Comparison of ENCODE assay signal across 16 cellular contexts in genomic region chr13:72963762-72964161, GRCh38.
DNase-seq lines count a peak whose midpoint lies in the region; ATAC-seq, FAIRE-seq and TF ChIP-seq lines count a peak whose summit lies in the region.
"Had no signal": no experiment of that assay in that cellular context is flagged by ENCODE, and none has a peak within 500 bp of the region (broad histone marks: within the 10 kb centered on the region; RNA-seq: fewer than 3 reads in every experiment).

No MANE protein-coding gene starts in this region.

- H3K27ac ChIP-seq in OCI-LY3 (ENCODE audit: low read length) (peak overlapping the region; percentile 64), left ventricle myocardium inferior (replicated peaks) (no peak overlapping the region)
- H3K27ac ChIP-seq: brain microvascular endothelial cell, right atrium auricular region, stomach had no signal

- H3K79me2 ChIP-seq in OCI-LY3 (ENCODE audit: low read length), result no peaks in the 10 kb centered on the region

- peak; percentile 47 for FAIRE-seq in GM18507 (lab: Jason Lieb, UNC)
- FAIRE-seq: H1 had no signal

- no peaks in the 10 kb centered on the region for H4K20me1 ChIP-seq in OCI-LY3 (ENCODE audit: insufficient read depth, low read length)

- DNase-seq in GM18507 (ENCODE audit: extremely low spot score, insufficient read length, low read depth) (no peak), left ventricle myocardium inferior (no peak), KG1 (lab: John Stamatoyannopoulos, UW) (no peak)
- no peak for DNase-seq in activated CD4-positive, alpha-beta T cell treated with anti-CD3 and anti-CD28 coated beads for 1 hour
- DNase-seq in stimulated activated naive CD4-positive, alpha-beta T cell treated with Interleukin-2 at 50 U/mL for 16 hours (lab: John Stamatoyannopoulos, UW), result no peak
- DNase-seq: activated CD8-positive, alpha-beta T cell treated with anti-CD3 and anti-CD28 coated beads, Interleukin-2, amount 10 ng/mL, durations not matched to agents 7 days and 5 days; activated gamma-delta T cell; brain microvascular endothelial cell; DMS53; effector memory CD8-positive, alpha-beta T cell; stomach had no signal

- no peak overlapping the region for H2AFZ ChIP-seq in OCI-LY3 (ENCODE audit: low read depth, low read length)

- H3K4me3 ChIP-seq in OCI-LY3 (ENCODE audit: low read length) (peak overlapping the region; percentile 30; the same call in 1 of the 2 replicates), left ventricle myocardium inferior (no peak overlapping the region)
- H3K4me3 ChIP-seq: right atrium auricular region, stomach had no signal

- no peak overlapping the region for H3K9ac ChIP-seq in OCI-LY3 (ENCODE audit: low read length)

- H3K27me3 ChIP-seq in OCI-LY3 (ENCODE audit: low read depth, low read length) (no peaks in the 10 kb centered on the region), left ventricle myocardium inferior (ENCODE audit: low read depth) (no peaks in the 10 kb centered on the region)
- H3K27me3 ChIP-seq: brain microvascular endothelial cell, right atrium auricular region, stomach had no signal

- ATAC-seq in GM21423 (IDR thresholded peaks at IDR 0.05; ENCODE audit: unreplicated experiment) (peak; percentile 81), HG03135 (IDR thresholded peaks at IDR 0.05; ENCODE audit: unreplicated experiment) (peak; percentile 84)
- ATAC-seq: activated CD8-positive, alpha-beta T cell treated with anti-CD3 and anti-CD28 coated beads, Interleukin-2, amount 10 ng/mL, durations not matched to agents 7 days and 5 days; effector memory CD8-positive, alpha-beta T cell had no signal

- H3K4me1 ChIP-seq in OCI-LY3 (ENCODE audit: low read length), result peaks cover 12% of the 10 kb centered on the region
- H3K4me1 ChIP-seq in left ventricle myocardium inferior, result no peaks in the 10 kb centered on the region
- H3K4me1 ChIP-seq: right atrium auricular region had no signal

- H3K36me3 ChIP-seq in OCI-LY3 (replicated peaks; ENCODE audit: low read depth, low read length), result peaks cover 8% of the 10 kb centered on the region
- H3K36me3 ChIP-seq in left ventricle myocardium inferior, result peaks cover 21% of the 10 kb centered on the region
- H3K36me3 ChIP-seq: brain microvascular endothelial cell, right atrium auricular region had no signal

- peak overlapping the region; percentile 46 for H3K4me2 ChIP-seq in OCI-LY3 (ENCODE audit: low read length)

- H3K9me3 ChIP-seq in OCI-LY3 (ENCODE audit: insufficient read depth, low read length) (no peaks in the 10 kb centered on the region), left ventricle myocardium inferior (replicated peaks) (no peaks in the 10 kb centered on the region)
- H3K9me3 ChIP-seq: right atrium auricular region, stomach had no signal

- TF ChIP-seq CTCF in OCI-LY3 (IDR thresholded peaks at IDR 0.05; ENCODE audit: low read depth, low read length) (no peak), left ventricle myocardium inferior (IDR thresholded peaks at IDR 0.05; ENCODE audit: borderline replicate concordance) (no peak)

- intact Hi-C loops in left ventricle myocardium inferior (cut with micrococcal nuclease), result no loop called here
